ENCODE assay signal across 1 cellular context in the genomic region with DNA sequence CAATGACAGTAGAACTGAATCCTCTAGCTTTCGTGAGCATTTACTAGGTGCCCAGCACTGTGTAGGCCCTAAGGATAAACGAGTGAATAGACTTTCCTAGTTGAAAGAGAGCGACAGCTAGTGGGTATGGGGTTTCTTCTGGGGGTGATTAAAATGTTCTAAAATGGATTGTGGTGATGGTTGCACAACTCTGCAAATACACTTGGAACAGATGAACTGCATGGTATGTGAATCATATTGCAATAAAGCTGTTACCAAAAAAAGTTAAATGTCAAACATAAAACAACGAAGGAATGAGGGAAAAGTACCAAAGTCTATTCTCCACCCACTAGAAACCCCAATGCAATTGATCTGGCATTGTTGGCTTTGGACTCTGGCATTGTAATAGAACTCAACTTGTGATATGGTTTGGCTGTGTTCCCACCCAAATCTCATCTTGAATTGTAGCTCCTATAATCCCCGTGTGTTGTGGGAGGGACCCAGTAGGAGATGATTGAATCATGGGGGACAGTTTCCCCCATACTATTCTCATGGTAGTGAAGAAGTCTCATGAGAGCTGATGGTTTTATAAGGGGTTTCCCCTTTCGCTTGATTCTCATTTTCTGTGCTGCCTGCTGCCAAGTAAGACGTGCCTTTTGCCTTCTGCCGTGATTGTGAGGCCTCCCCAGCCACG.
TF ChIP-seq lines count a peak whose summit lies in the region.

No MANE protein-coding gene starts in this region.

TF ChIP-seq in HepG2, 621 proteins besides CTCF, POLR2A, EP300 and RAD21 (continued from another document):
- TF ChIP-seq, protein P1, sequence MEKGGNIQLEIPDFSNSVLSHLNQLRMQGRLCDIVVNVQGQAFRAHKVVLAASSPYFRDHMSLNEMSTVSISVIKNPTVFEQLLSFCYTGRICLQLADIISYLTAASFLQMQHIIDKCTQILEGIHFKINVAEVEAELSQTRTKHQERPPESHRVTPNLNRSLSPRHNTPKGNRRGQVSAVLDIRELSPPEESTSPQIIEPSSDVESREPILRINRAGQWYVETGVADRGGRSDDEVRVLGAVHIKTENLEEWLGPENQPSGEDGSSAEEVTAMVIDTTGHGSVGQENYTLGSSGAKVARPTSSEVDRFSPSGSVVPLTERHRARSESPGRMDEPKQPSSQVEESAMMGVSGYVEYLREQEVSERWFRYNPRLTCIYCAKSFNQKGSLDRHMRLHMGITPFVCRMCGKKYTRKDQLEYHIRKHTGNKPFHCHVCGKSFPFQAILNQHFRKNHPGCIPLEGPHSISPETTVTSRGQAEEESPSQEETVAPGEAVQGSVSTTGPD (CRISPR knock-in tag; IDR thresholded peaks at IDR 0.05) = peak; percentile 87
- TF ChIP-seq HDAC2 (CRISPR knock-in tag; IDR thresholded peaks at IDR 0.05) = peak; percentile 33; the same call in 1 of the 2 replicates
- TF ChIP-seq, protein P2, sequence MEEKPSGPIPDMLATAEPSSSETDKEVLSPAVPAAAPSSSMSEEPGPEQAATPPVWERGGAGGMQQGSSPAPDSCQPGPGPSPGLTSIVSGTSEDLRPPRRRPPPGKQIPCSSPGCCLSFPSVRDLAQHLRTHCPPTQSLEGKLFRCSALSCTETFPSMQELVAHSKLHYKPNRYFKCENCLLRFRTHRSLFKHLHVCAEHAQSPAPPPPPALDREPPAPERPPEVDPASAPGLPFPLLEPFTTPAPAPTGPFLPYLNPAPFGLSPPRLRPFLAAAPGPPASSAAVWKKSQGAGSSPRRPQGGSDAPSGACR (CRISPR knock-in tag; IDR thresholded peaks at IDR 0.05) = no peak
- TF ChIP-seq KDM4B (CRISPR knock-in tag; IDR thresholded peaks at IDR 0.05) = 0 out of 2 replicates have a peak, but pooled peaks have one; percentile 35
- no peak for TF ChIP-seq ZNF616 (CRISPR knock-in tag; IDR thresholded peaks at IDR 0.05; ENCODE audit: low read depth)
- TF ChIP-seq ZNF24 (IDR thresholded peaks at IDR 0.05) = 0 out of 2 replicates have a peak, but pooled peaks have one; percentile 29
